8 cellular contexts compared by ENCODE assay signal in genomic region chr12:124347805-124348658, GRCh38. TPM values are rescaled to one million over a fixed set of nuclear protein-coding genes. Genes with fewer than 3 reads are reported as not detected.
DNase-seq lines count a peak whose midpoint lies in the region; ATAC-seq and TF ChIP-seq lines count a peak whose summit lies in the region.

No MANE protein-coding gene starts in this region.

- H3K27me3 ChIP-seq in sigmoid colon, result no peaks in the 10 kb centered on the region

- intact Hi-C loops in sigmoid colon (cut with DNase I), result no loop called here

- DNase-seq in GM10266 (ENCODE audit: extremely low spot score) (no peak), coronary artery (ENCODE audit: low spot score) (no peak), sigmoid colon (no peak), 8988T (no peak), SKM-1 (lab: John Stamatoyannopoulos, UW; ENCODE audit: unreplicated experiment) (no peak), NCI-H510A treated with DMSO at 0.1 percent for 48 hours (lab: John Stamatoyannopoulos, UW) (no peak)

- no peak for TF ChIP-seq EP300 in sigmoid colon (IDR thresholded peaks at IDR 0.05)

- peaks cover 58 to 100% (median 87%) of the 10 kb centered on the region in 4 donors for H3K36me3 ChIP-seq in sigmoid colon

- WGBS in sigmoid colon, 2 donors, result 87 to 90% methylated on average over 34 of the region's 34 CpGs

- ATAC-seq in SK-N-SH treated with all-trans-retinoic acid at 6 μM for 48 hours (peak; percentile 12; the same call in 1 of the 3 replicates), HG03025 (IDR thresholded peaks at IDR 0.05; ENCODE audit: low FRiP score, unreplicated experiment) (no peak)

- TF ChIP-seq CTCF in GM10266 (IDR thresholded peaks at IDR 0.05; ENCODE audit: control insufficient read depth, insufficient read depth, low read depth, missing control alignments), result peak; percentile 55
- TF ChIP-seq CTCF in coronary artery (IDR thresholded peaks at IDR 0.05), result peak; percentile 28
- peak; percentile 28 to 58 (median 50) for TF ChIP-seq CTCF in sigmoid colon (IDR thresholded peaks at IDR 0.05)

- no peak for TF ChIP-seq POLR2A in sigmoid colon (IDR thresholded peaks at IDR 0.05)

- H3K4me3 ChIP-seq in coronary artery (no peak overlapping the region), sigmoid colon (no peak overlapping the region)

- no peaks in the 10 kb centered on the region for H3K9me3 ChIP-seq in sigmoid colon

- H3K27ac ChIP-seq in coronary artery, result no peak overlapping the region
- H3K27ac ChIP-seq in sigmoid colon, result no peak overlapping the region

- H3K4me1 ChIP-seq in sigmoid colon, result peaks cover 0 to 10% (median 7%) of the 10 kb centered on the region in 4 donors

TF ChIP-seq in SK-N-SH treated with all-trans-retinoic acid at 6 μM for 48 hours, 23 proteins besides CTCF, POLR2A, EP300 and RAD21:
- TF ChIP-seq CSDC2 (CRISPR knock-in tag; IDR thresholded peaks at IDR 0.05) (no peak), RARB (CRISPR knock-in tag; IDR thresholded peaks at IDR 0.05) (no peak), GLIS3 (CRISPR knock-in tag; IDR thresholded peaks at IDR 0.05) (no peak), ISL1 (CRISPR knock-in tag; IDR thresholded peaks at IDR 0.05) (no peak), ARNTL (CRISPR knock-in tag; IDR thresholded peaks at IDR 0.05; ENCODE audit: borderline replicate concordance, low read depth) (no peak), BACH2 (CRISPR knock-in tag; IDR thresholded peaks at IDR 0.05; ENCODE audit: borderline replicate concordance) (no peak), SNAI2 (CRISPR knock-in tag; IDR thresholded peaks at IDR 0.05) (no peak), ZC3H10 (CRISPR knock-in tag; IDR thresholded peaks at IDR 0.05) (no peak), OSR1 (CRISPR knock-in tag; IDR thresholded peaks at IDR 0.05) (no peak), POU6F1 (CRISPR knock-in tag; IDR thresholded peaks at IDR 0.05; ENCODE audit: borderline replicate concordance, low read depth) (no peak), ZFP3 (CRISPR knock-in tag; IDR thresholded peaks at IDR 0.05) (no peak), TOX (CRISPR knock-in tag; IDR thresholded peaks at IDR 0.05; ENCODE audit: borderline replicate concordance) (no peak), ZNF70 (CRISPR knock-in tag; IDR thresholded peaks at IDR 0.05) (no peak), ZNF8 (CRISPR knock-in tag; IDR thresholded peaks at IDR 0.05) (no peak)
- TF ChIP-seq, protein P1, sequence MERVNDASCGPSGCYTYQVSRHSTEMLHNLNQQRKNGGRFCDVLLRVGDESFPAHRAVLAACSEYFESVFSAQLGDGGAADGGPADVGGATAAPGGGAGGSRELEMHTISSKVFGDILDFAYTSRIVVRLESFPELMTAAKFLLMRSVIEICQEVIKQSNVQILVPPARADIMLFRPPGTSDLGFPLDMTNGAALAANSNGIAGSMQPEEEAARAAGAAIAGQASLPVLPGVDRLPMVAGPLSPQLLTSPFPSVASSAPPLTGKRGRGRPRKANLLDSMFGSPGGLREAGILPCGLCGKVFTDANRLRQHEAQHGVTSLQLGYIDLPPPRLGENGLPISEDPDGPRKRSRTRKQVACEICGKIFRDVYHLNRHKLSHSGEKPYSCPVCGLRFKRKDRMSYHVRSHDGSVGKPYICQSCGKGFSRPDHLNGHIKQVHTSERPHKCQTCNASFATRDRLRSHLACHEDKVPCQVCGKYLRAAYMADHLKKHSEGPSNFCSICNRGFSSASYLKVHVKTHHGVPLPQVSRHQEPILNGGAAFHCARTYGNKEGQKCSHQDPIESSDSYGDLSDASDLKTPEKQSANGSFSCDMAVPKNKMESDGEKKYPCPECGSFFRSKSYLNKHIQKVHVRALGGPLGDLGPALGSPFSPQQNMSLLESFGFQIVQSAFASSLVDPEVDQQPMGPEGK (CRISPR knock-in tag; IDR thresholded peaks at IDR 0.05; ENCODE audit: borderline replicate concordance), result no peak
- TF ChIP-seq, protein P2, sequence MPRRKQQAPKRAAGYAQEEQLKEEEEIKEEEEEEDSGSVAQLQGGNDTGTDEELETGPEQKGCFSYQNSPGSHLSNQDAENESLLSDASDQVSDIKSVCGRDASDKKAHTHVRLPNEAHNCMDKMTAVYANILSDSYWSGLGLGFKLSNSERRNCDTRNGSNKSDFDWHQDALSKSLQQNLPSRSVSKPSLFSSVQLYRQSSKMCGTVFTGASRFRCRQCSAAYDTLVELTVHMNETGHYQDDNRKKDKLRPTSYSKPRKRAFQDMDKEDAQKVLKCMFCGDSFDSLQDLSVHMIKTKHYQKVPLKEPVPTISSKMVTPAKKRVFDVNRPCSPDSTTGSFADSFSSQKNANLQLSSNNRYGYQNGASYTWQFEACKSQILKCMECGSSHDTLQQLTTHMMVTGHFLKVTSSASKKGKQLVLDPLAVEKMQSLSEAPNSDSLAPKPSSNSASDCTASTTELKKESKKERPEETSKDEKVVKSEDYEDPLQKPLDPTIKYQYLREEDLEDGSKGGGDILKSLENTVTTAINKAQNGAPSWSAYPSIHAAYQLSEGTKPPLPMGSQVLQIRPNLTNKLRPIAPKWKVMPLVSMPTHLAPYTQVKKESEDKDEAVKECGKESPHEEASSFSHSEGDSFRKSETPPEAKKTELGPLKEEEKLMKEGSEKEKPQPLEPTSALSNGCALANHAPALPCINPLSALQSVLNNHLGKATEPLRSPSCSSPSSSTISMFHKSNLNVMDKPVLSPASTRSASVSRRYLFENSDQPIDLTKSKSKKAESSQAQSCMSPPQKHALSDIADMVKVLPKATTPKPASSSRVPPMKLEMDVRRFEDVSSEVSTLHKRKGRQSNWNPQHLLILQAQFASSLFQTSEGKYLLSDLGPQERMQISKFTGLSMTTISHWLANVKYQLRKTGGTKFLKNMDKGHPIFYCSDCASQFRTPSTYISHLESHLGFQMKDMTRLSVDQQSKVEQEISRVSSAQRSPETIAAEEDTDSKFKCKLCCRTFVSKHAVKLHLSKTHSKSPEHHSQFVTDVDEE (CRISPR knock-in tag; IDR thresholded peaks at IDR 0.05), result no peak
- TF ChIP-seq, protein P3, sequence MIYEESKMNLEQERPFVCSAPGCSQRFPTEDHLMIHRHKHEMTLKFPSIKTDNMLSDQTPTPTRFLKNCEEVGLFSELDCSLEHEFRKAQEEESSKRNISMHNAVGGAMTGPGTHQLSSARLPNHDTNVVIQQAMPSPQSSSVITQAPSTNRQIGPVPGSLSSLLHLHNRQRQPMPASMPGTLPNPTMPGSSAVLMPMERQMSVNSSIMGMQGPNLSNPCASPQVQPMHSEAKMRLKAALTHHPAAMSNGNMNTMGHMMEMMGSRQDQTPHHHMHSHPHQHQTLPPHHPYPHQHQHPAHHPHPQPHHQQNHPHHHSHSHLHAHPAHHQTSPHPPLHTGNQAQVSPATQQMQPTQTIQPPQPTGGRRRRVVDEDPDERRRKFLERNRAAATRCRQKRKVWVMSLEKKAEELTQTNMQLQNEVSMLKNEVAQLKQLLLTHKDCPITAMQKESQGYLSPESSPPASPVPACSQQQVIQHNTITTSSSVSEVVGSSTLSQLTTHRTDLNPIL (CRISPR knock-in tag; IDR thresholded peaks at IDR 0.05; ENCODE audit: low read depth), result no peak
TF ChIP-seq in SK-N-SH treated with all-trans-retinoic acid at 6 μM for 48 hours: peak in this region for 0.

RNA-seq across cellular contexts. Expression of gene RFLNA, which starts 53.1 kb away (rescaled TPM):
- total RNA-seq in sigmoid colon, result 1 to 10 TPM in 1 of 4 donors, under 1 TPM in 1, not detected in 2; 0.83 to 1.4 TPM
- polyA plus RNA-seq in sigmoid colon, result 10 to 100 TPM; 17.6 to 57.1 (median 43.7) TPM
